Comparison of ENCODE assay signal across 8 cellular contexts in genomic region chr14:58244556-58245387, GRCh38. TPM values are rescaled to one million over a fixed set of nuclear protein-coding genes. Genes with fewer than 3 reads are reported as not detected.
DNase-seq lines count a peak whose midpoint lies in the region; ATAC-seq and TF ChIP-seq lines count a peak whose summit lies in the region.

TSS of gene PSMA3 (plus strand) at chr14:58244843. CDS start at chr14:58244921, 78 bp downstream.

- peak within 1 kb of the TSS; percentile 88 for H3K4me3 ChIP-seq in AG09309 (ENCODE audit: control insufficient read depth, low read depth, low read length)
- H3K4me3 ChIP-seq in spleen: peak within 1 kb of the TSS; percentile 71 to 98 (median 84)

- TF ChIP-seq CTCF in AG09309 (IDR thresholded peaks at IDR 0.05; ENCODE audit: control insufficient read depth, insufficient read depth, low read depth, low read length, missing control alignments) (no peak), spleen (IDR thresholded peaks at IDR 0.05 in 8 of 11, conservative IDR thresholded peaks at IDR 0.05 in 3 of 11) (peak in 4 of 11 experiments; percentile 14 to 42 (median 36))

- H3K27me3 ChIP-seq in spleen (replicated peaks in 1 of 7): no peaks in the 10 kb centered on the region

- DNase-seq in AG09309 (ENCODE audit: low read depth) (peak; percentile 89), NCI-H446 (lab: John Stamatoyannopoulos, UW) (peak; percentile 95 to 96), inferior parietal cortex (ENCODE audit: extremely low spot score) (peak; percentile 99), spleen (peak; percentile 99)
- DNase-seq in activated CD4-positive, CD25-positive, alpha-beta regulatory T cell treated with anti-CD3 and anti-CD28 coated beads, Interleukin-2, amount 50 U/mL, for 16 hours (ENCODE audit: low read depth, low spot score): peak; percentile 96
- DNase-seq in central memory CD8-positive, alpha-beta T cell (ENCODE audit: low spot score in 2 of 2): peak; percentile 96

- H3K9me3 ChIP-seq in spleen: no peaks in the 10 kb centered on the region

- H3K27ac ChIP-seq in spleen: peak within 1 kb of the TSS; percentile 93 to 98 (median 98)

- H3K4me1 Mint-ChIP-seq in central memory CD8-positive, alpha-beta T cell: peaks cover 36% of the 10 kb centered on the region

- peaks cover 20 to 65% (median 52%) of the 10 kb centered on the region in 6 donors for H3K4me1 ChIP-seq in spleen

- peak within 1 kb of the TSS; percentile 99 for H3K27ac Mint-ChIP-seq in central memory CD8-positive, alpha-beta T cell (ENCODE audit: low read depth)

- ATAC-seq in GM19025 (IDR thresholded peaks at IDR 0.05; ENCODE audit: low read depth, unreplicated experiment) (peak; percentile 90), HG03342 (IDR thresholded peaks at IDR 0.05; ENCODE audit: unreplicated experiment) (peak; percentile 89)
- ATAC-seq in central memory CD8-positive, alpha-beta T cell (replicated peaks; ENCODE audit: extremely low read depth, poor library complexity, severe bottlenecking): peak; percentile 92

- H3K4me3 Mint-ChIP-seq in central memory CD8-positive, alpha-beta T cell: peak within 1 kb of the TSS; percentile 98

- H3K9me3 Mint-ChIP-seq in central memory CD8-positive, alpha-beta T cell: no peaks in the 10 kb centered on the region

- TF ChIP-seq POLR2A in spleen (IDR thresholded peaks at IDR 0.05): peak in 2 of 3 donors; percentile 26 to 54

- H3K36me3 ChIP-seq in spleen: peaks cover 0 to 29% (median 23%) of the 10 kb centered on the region in 6 donors

- 0 to 1% (median 0%) methylated on average over 31 to 50 of the region's 50 CpGs for WGBS in spleen, 5 donors

- H3K36me3 Mint-ChIP-seq in central memory CD8-positive, alpha-beta T cell (ENCODE audit: insufficient read depth): peaks cover 21% of the 10 kb centered on the region

- no peaks in the 10 kb centered on the region for H3K27me3 Mint-ChIP-seq in central memory CD8-positive, alpha-beta T cell

- intact Hi-C loops in spleen (cut with DNase I; ENCODE audit: low total_unique reads): no loop called here

RNA-seq across cellular contexts. Expression of gene PSMA3, which starts in this region (rescaled TPM):
- total RNA-seq in spleen: 100 to 1,000 TPM in 5 of 7 donors, 10 to 100 TPM in 2; 91.7 to 156 (median 122) TPM
- polyA plus RNA-seq in spleen: 100 to 1,000 TPM; 108 to 162 (median 119) TPM

Comparison
In these comparisons a context has a peak if more than half of its experiments do, and no peak if none do; other contexts are left out.
1. Peak in every context shown above with its lines: DNase-seq, ATAC-seq, H3K4me3 ChIP-seq and H3K27ac ChIP-seq.